31 cellular contexts compared by ENCODE assay signal in the genomic region with DNA sequence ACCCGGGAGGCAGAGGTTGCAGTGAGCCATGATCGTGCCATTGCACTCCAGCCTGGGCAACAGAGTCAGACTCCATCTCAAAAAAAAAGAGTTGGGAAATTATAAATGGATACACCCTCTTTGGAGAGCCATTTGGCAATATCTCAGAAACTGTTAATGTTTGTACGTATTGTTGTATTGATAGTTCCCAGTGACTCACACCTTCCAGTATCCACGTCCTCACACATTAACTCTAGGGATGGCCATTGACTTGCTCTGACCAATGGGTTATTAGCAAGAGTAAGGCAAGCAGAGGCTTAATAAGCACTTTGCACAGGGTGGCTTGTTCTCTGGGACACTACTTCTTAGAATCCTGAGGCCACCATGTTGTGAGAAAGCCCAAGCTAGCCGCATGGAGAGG.
"Had no signal": no experiment of that assay in that cellular context is flagged by ENCODE, and none has a peak within 500 bp of the region (broad histone marks: within the 10 kb centered on the region; RNA-seq: fewer than 3 reads in every experiment).

No MANE protein-coding gene starts in this region.

- H3K27ac ChIP-seq: ascending aorta, breast epithelium, cardiac muscle cell, coronary artery, esophagus squamous epithelium had no signal

- ATAC-seq: activated CD4-positive, alpha-beta T cell treated with anti-CD3 and anti-CD28 coated beads for 36 hours; activated T-cell treated with anti-CD3 and anti-CD28 coated beads, Interleukin-2, amount 50 U/mL, for 72 hours; effector memory CD8-positive, alpha-beta T cell; T-helper 17 cell had no signal

- H3K27me3 ChIP-seq: ascending aorta had no signal

- H3K27ac Mint-ChIP-seq: activated CD4-positive, alpha-beta memory T cell treated with anti-CD3 and anti-CD28 coated beads, Interleukin-2, amount 10 ng/mL, durations not matched to agents 7 days and 5 days; activated CD4-positive, alpha-beta T cell treated with anti-CD3 and anti-CD28 coated beads for 36 hours; activated CD4-positive, alpha-beta T cell treated with anti-CD3 and anti-CD28 coated beads, Interleukin-2, amount 10 ng/mL, durations not matched to agents 7 days and 5 days; activated naive CD8-positive, alpha-beta T cell; activated T-cell treated with anti-CD3 and anti-CD28 coated beads, Interleukin-2, amount 50 U/mL, for 24 hours; activated T-cell treated with anti-CD3 and anti-CD28 coated beads, Interleukin-2, amount 50 U/mL, for 72 hours; brain; dendritic cell treated with granulocyte-macrophage colony-stimulating factor and Interleukin-4, amounts not matched to agents 40 ng/mL and 50 ng/mL, for 4 days; effector memory CD8-positive, alpha-beta T cell; T-helper 17 cell had no signal

- H3K4me3 ChIP-seq: ascending aorta, breast epithelium, cardiac muscle cell, coronary artery, esophagus squamous epithelium had no signal

- H3K36me3 Mint-ChIP-seq: activated naive CD8-positive, alpha-beta T cell; brain had no signal

- H3K4me1 ChIP-seq: ascending aorta, breast epithelium, esophagus squamous epithelium had no signal

- H3K36me3 ChIP-seq: ascending aorta, breast epithelium, cardiac muscle cell, esophagus squamous epithelium had no signal

- FAIRE-seq: frontal cortex had no signal

- H3K4me3 Mint-ChIP-seq: activated CD4-positive, alpha-beta memory T cell treated with anti-CD3 and anti-CD28 coated beads, Interleukin-2, amount 10 ng/mL, durations not matched to agents 7 days and 5 days; activated CD4-positive, alpha-beta T cell treated with anti-CD3 and anti-CD28 coated beads for 36 hours; activated CD4-positive, alpha-beta T cell treated with anti-CD3 and anti-CD28 coated beads, Interleukin-2, amount 10 ng/mL, durations not matched to agents 7 days and 5 days; activated naive CD8-positive, alpha-beta T cell; activated T-cell treated with anti-CD3 and anti-CD28 coated beads, Interleukin-2, amount 50 U/mL, for 24 hours; activated T-cell treated with anti-CD3 and anti-CD28 coated beads, Interleukin-2, amount 50 U/mL, for 72 hours; brain; dendritic cell treated with granulocyte-macrophage colony-stimulating factor and Interleukin-4, amounts not matched to agents 40 ng/mL and 50 ng/mL, for 4 days; effector memory CD8-positive, alpha-beta T cell; T-helper 17 cell had no signal

- H3K4me1 Mint-ChIP-seq: activated CD4-positive, alpha-beta memory T cell treated with anti-CD3 and anti-CD28 coated beads, Interleukin-2, amount 10 ng/mL, durations not matched to agents 7 days and 5 days; activated CD4-positive, alpha-beta T cell treated with anti-CD3 and anti-CD28 coated beads for 36 hours; activated CD4-positive, alpha-beta T cell treated with anti-CD3 and anti-CD28 coated beads, Interleukin-2, amount 10 ng/mL, durations not matched to agents 7 days and 5 days; brain had no signal

- H3K9me3 ChIP-seq: ascending aorta, breast epithelium, esophagus squamous epithelium had no signal

- DNase-seq: activated CD4-positive, alpha-beta memory T cell treated with anti-CD3 and anti-CD28 coated beads, Interleukin-2, amount 10 ng/mL, durations not matched to agents 7 days and 5 days; activated CD4-positive, alpha-beta T cell treated with anti-CD3 and anti-CD28 coated beads for 36 hours; activated CD4-positive, alpha-beta T cell treated with anti-CD3 and anti-CD28 coated beads, Interleukin-2, amount 10 ng/mL, durations not matched to agents 7 days and 5 days; activated CD4-positive, alpha-beta T cell treated with anti-CD3 and anti-CD28 coated beads, Interleukin-2, amount 50 U/mL, for 4 hours; activated CD4-positive, CD25-positive, alpha-beta regulatory T cell; activated CD4-positive, CD25-positive, alpha-beta regulatory T cell treated with anti-CD3 and anti-CD28 coated beads, Interleukin-2, amount 50 U/mL, for 72 hours; activated CD8-positive, alpha-beta memory T cell treated with anti-CD3 and anti-CD28 coated beads, Interleukin-2, amount 50 U/mL, for 48 hours; activated gamma-delta T cell; activated naive CD4-positive, alpha-beta T cell treated with anti-CD3 and anti-CD28 coated beads, Interleukin-2, amount 50 U/mL, for 16 hours; activated naive CD4-positive, alpha-beta T cell treated with Interleukin-2 at 50 U/mL for 16 hours; activated T-cell treated with anti-CD3 and anti-CD28 coated beads for 4 hours; activated T-cell treated with anti-CD3 and anti-CD28 coated beads, Interleukin-2, amount 50 U/mL, for 24 hours; activated T-cell treated with anti-CD3 and anti-CD28 coated beads, Interleukin-2, amount 50 U/mL, for 72 hours; amygdala; central memory CD4-positive, alpha-beta T cell; cerebellar nuclear complex; effector CD4-positive, alpha-beta T cell; effector memory CD8-positive, alpha-beta T cell; esophagus squamous epithelium; foreskin fibroblast; head of caudate nucleus; T-helper 1 cell; T-helper 17 cell had no signal

- H3K9me3 Mint-ChIP-seq: activated CD4-positive, alpha-beta memory T cell treated with anti-CD3 and anti-CD28 coated beads, Interleukin-2, amount 10 ng/mL, durations not matched to agents 7 days and 5 days; activated CD4-positive, alpha-beta T cell treated with anti-CD3 and anti-CD28 coated beads, Interleukin-2, amount 10 ng/mL, durations not matched to agents 7 days and 5 days; activated T-cell treated with anti-CD3 and anti-CD28 coated beads, Interleukin-2, amount 50 U/mL, for 24 hours; activated T-cell treated with anti-CD3 and anti-CD28 coated beads, Interleukin-2, amount 50 U/mL, for 72 hours; dendritic cell treated with granulocyte-macrophage colony-stimulating factor and Interleukin-4, amounts not matched to agents 40 ng/mL and 50 ng/mL, for 4 days; effector memory CD8-positive, alpha-beta T cell had no signal
